16 cellular contexts compared by ENCODE assay signal in genomic region chr22:37153901-37154300, GRCh38. TPM values are rescaled to one million over a fixed set of nuclear protein-coding genes. Genes with fewer than 3 reads are reported as not detected.
DNase-seq lines count a peak whose midpoint lies in the region; ATAC-seq and TF ChIP-seq lines count a peak whose summit lies in the region.
"Had no signal": no experiment of that assay in that cellular context is flagged by ENCODE, and none has a peak within 500 bp of the region (broad histone marks: within the 10 kb centered on the region; RNA-seq: fewer than 3 reads in every experiment).

No MANE protein-coding gene starts in this region.

- no peak for ATAC-seq in T-helper 17 cell
- ATAC-seq in stimulated activated effector memory CD8-positive, alpha-beta T cell treated with anti-CD3 and anti-CD28 coated beads, Interleukin-12 subunit alpha, Interleukin-12 subunit beta, amount 100 ng/mL, for 72 hours, result no peak
- no peak for ATAC-seq in activated CD8-positive, alpha-beta T cell treated with anti-CD3 and anti-CD28 coated beads, Interleukin-2, amount 10 ng/mL, durations not matched to agents 7 days and 5 days
- ATAC-seq: CD8-positive, alpha-beta T cell; GM23338 had no signal

- peaks cover 9% of the 10 kb centered on the region for H3K9me3 Mint-ChIP-seq in activated CD4-positive, alpha-beta T cell treated with anti-CD3 and anti-CD28 coated beads, Interleukin-2, amount 10 ng/mL, durations not matched to agents 24 days and 14 days
- H3K9me3 Mint-ChIP-seq in neural crest cell, result no peaks in the 10 kb centered on the region
- H3K9me3 Mint-ChIP-seq in stimulated activated effector memory CD8-positive, alpha-beta T cell treated with anti-CD3 and anti-CD28 coated beads, Interleukin-12 subunit alpha, Interleukin-12 subunit beta, amount 100 ng/mL, for 72 hours, result peaks cover 5% of the 10 kb centered on the region
- peaks cover 6% of the 10 kb centered on the region for H3K9me3 Mint-ChIP-seq in activated CD8-positive, alpha-beta T cell treated with anti-CD3 and anti-CD28 coated beads, Interleukin-2, amount 10 ng/mL, durations not matched to agents 7 days and 5 days (ENCODE audit: insufficient read depth)

- peaks cover 52% of the 10 kb centered on the region for H3K4me1 Mint-ChIP-seq in activated CD4-positive, alpha-beta T cell treated with anti-CD3 and anti-CD28 coated beads, Interleukin-2, amount 10 ng/mL, durations not matched to agents 24 days and 14 days
- H3K4me1 Mint-ChIP-seq in T-helper 17 cell, result peaks cover 22% of the 10 kb centered on the region
- H3K4me1 Mint-ChIP-seq in neural crest cell, result peaks cover 5% of the 10 kb centered on the region
- H3K4me1 Mint-ChIP-seq in stimulated activated effector memory CD8-positive, alpha-beta T cell treated with anti-CD3 and anti-CD28 coated beads, Interleukin-12 subunit alpha, Interleukin-12 subunit beta, amount 100 ng/mL, for 72 hours, result peaks cover 75% of the 10 kb centered on the region
- H3K4me1 Mint-ChIP-seq in activated CD8-positive, alpha-beta T cell treated with anti-CD3 and anti-CD28 coated beads, Interleukin-2, amount 10 ng/mL, durations not matched to agents 7 days and 5 days (ENCODE audit: low read depth), result peaks cover 48% of the 10 kb centered on the region

- no peak for TF ChIP-seq CTCF in neural crest cell (conservative IDR thresholded peaks at IDR 0.05)

- H3K36me3 Mint-ChIP-seq in activated CD4-positive, alpha-beta T cell treated with anti-CD3 and anti-CD28 coated beads, Interleukin-2, amount 10 ng/mL, durations not matched to agents 24 days and 14 days (ENCODE audit: low read depth), result peaks cover 15% of the 10 kb centered on the region
- H3K36me3 Mint-ChIP-seq in T-helper 17 cell (ENCODE audit: low read depth) (peaks cover 2% of the 10 kb centered on the region), neural crest cell (ENCODE audit: low read depth) (no peaks in the 10 kb centered on the region)
- H3K36me3 Mint-ChIP-seq in stimulated activated effector memory CD8-positive, alpha-beta T cell treated with anti-CD3 and anti-CD28 coated beads, Interleukin-12 subunit alpha, Interleukin-12 subunit beta, amount 100 ng/mL, for 72 hours, result peaks cover 17% of the 10 kb centered on the region
- peaks cover 21% of the 10 kb centered on the region for H3K36me3 Mint-ChIP-seq in activated CD8-positive, alpha-beta T cell treated with anti-CD3 and anti-CD28 coated beads, Interleukin-2, amount 10 ng/mL, durations not matched to agents 7 days and 5 days (ENCODE audit: low read depth)
- H3K36me3 Mint-ChIP-seq: CD14-positive monocyte had no signal

- peaks cover 2% of the 10 kb centered on the region for H3K27me3 Mint-ChIP-seq in activated CD4-positive, alpha-beta T cell treated with anti-CD3 and anti-CD28 coated beads, Interleukin-2, amount 10 ng/mL, durations not matched to agents 24 days and 14 days
- H3K27me3 Mint-ChIP-seq in T-helper 17 cell (no peaks in the 10 kb centered on the region), neural crest cell (ENCODE audit: low read depth) (peaks cover 13% of the 10 kb centered on the region)
- H3K27me3 Mint-ChIP-seq in activated CD8-positive, alpha-beta T cell treated with anti-CD3 and anti-CD28 coated beads, Interleukin-2, amount 10 ng/mL, durations not matched to agents 7 days and 5 days (ENCODE audit: low read depth), result no peaks in the 10 kb centered on the region

- no peak overlapping the region for H3K4me3 Mint-ChIP-seq in activated CD4-positive, alpha-beta T cell treated with anti-CD3 and anti-CD28 coated beads, Interleukin-2, amount 10 ng/mL, durations not matched to agents 24 days and 14 days
- H3K4me3 Mint-ChIP-seq in T-helper 17 cell, result no peak overlapping the region
- H3K4me3 Mint-ChIP-seq in neural crest cell, result no peak overlapping the region
- H3K4me3 Mint-ChIP-seq in stimulated activated effector memory CD8-positive, alpha-beta T cell treated with anti-CD3 and anti-CD28 coated beads, Interleukin-12 subunit alpha, Interleukin-12 subunit beta, amount 100 ng/mL, for 72 hours, result no peak overlapping the region
- no peak overlapping the region for H3K4me3 Mint-ChIP-seq in activated CD8-positive, alpha-beta T cell treated with anti-CD3 and anti-CD28 coated beads, Interleukin-2, amount 10 ng/mL, durations not matched to agents 7 days and 5 days
- H3K4me3 Mint-ChIP-seq: CD14-positive monocyte; CD8-positive, alpha-beta T cell; GM23338 had no signal

- CTCF ChIA-PET in activated CD8-positive, alpha-beta T cell treated with anti-CD3 and anti-CD28 coated beads, Interleukin-2, amount 10 ng/mL, durations not matched to agents 7 days and 5 days (lab: Charles Lee), result interaction anchor here (7.0 to 7.3 kb wide), 2 partner anchors 10 to 29 kb away, joined by 81 to 132 read pairs; no protein-coding TSS in a partner anchor

- intact Hi-C loops in activated CD4-positive, alpha-beta T cell treated with anti-CD3 and anti-CD28 coated beads, Interleukin-2, amount 10 ng/mL, durations not matched to agents 24 days and 14 days (cut with micrococcal nuclease), result no loop called here

- DNase-seq in activated CD4-positive, alpha-beta T cell treated with anti-CD3 and anti-CD28 coated beads, Interleukin-2, amount 10 ng/mL, durations not matched to agents 24 days and 14 days, result no peak
- DNase-seq in activated CD4-positive, alpha-beta T cell treated with anti-CD3 and anti-CD28 coated beads, Interleukin-2, amount 50 U/mL, for 48 hours, result no peak
- DNase-seq in T-helper 17 cell (no peak), neural crest cell (ENCODE audit: low read depth, low spot score) (no peak), dermis blood vessel endothelial cell (no peak), NCI-H1048 (lab: John Stamatoyannopoulos, UW) (no peak)
- no peak for DNase-seq in stimulated activated effector memory CD8-positive, alpha-beta T cell treated with anti-CD3 and anti-CD28 coated beads, Interleukin-12 subunit alpha, Interleukin-12 subunit beta, amount 100 ng/mL, for 72 hours (ENCODE audit: low spot score in 2 of 2)
- no peak for DNase-seq in activated CD8-positive, alpha-beta T cell treated with anti-CD3 and anti-CD28 coated beads, Interleukin-2, amount 10 ng/mL, durations not matched to agents 7 days and 5 days
- DNase-seq: 8988T; CD8-positive, alpha-beta T cell; COR-L47; HCEC 1CT had no signal

- peak overlapping the region; percentile 2 for H3K27ac Mint-ChIP-seq in activated CD4-positive, alpha-beta T cell treated with anti-CD3 and anti-CD28 coated beads, Interleukin-2, amount 10 ng/mL, durations not matched to agents 24 days and 14 days
- H3K27ac Mint-ChIP-seq in T-helper 17 cell, result peak overlapping the region; percentile 29
- peak overlapping the region; percentile 1 for H3K27ac Mint-ChIP-seq in neural crest cell (ENCODE audit: unreplicated experiment)
- H3K27ac Mint-ChIP-seq in stimulated activated effector memory CD8-positive, alpha-beta T cell treated with anti-CD3 and anti-CD28 coated beads, Interleukin-12 subunit alpha, Interleukin-12 subunit beta, amount 100 ng/mL, for 72 hours, result peak overlapping the region; percentile 35
- no peak overlapping the region for H3K27ac Mint-ChIP-seq in activated CD8-positive, alpha-beta T cell treated with anti-CD3 and anti-CD28 coated beads, Interleukin-2, amount 10 ng/mL, durations not matched to agents 7 days and 5 days
- H3K27ac Mint-ChIP-seq: CD8-positive, alpha-beta T cell; GM23338 had no signal

- H3K9me3 ChIP-seq in T-helper 17 cell (ENCODE audit: control insufficient read depth, low read length, poor library complexity, severe bottlenecking), result no peaks in the 10 kb centered on the region

- POLR2A ChIA-PET in activated CD8-positive, alpha-beta T cell treated with anti-CD3 and anti-CD28 coated beads, Interleukin-2, amount 10 ng/mL, durations not matched to agents 7 days and 5 days (lab: Charles Lee), result interaction anchor here (0.7 kb wide), 1 partner anchor 12 kb away, joined by 3 read pairs; no protein-coding TSS in a partner anchor

RNA-seq across cellular contexts. Expression of gene IL2RB, which starts 4.2 kb away (rescaled TPM):
- 288 and 296 TPM in 2 replicates for total RNA-seq in activated CD4-positive, alpha-beta T cell treated with anti-CD3 and anti-CD28 coated beads, Interleukin-2, amount 10 ng/mL, durations not matched to agents 24 days and 14 days
- total RNA-seq in T-helper 17 cell (100 to 1,000 TPM in 1 of 2 donors, 10 to 100 TPM in 1; 76.4 to 107 TPM), neural crest cell (0.50 and 0.56 TPM in 2 replicates), dermis blood vessel endothelial cell (0.05 TPM in 1 of 2 replicates, not detected in the other)
- 100 to 1,000 TPM; 202 to 213 TPM for total RNA-seq in activated CD8-positive, alpha-beta T cell treated with anti-CD3 and anti-CD28 coated beads, Interleukin-2, amount 10 ng/mL, durations not matched to agents 7 days and 5 days
- total RNA-seq: HT-29 had no signal

RNA-seq across cellular contexts. Expression of gene C1QTNF6, which starts 34.1 kb away (rescaled TPM):
- 6.0 and 6.9 TPM in 2 replicates for total RNA-seq in activated CD4-positive, alpha-beta T cell treated with anti-CD3 and anti-CD28 coated beads, Interleukin-2, amount 10 ng/mL, durations not matched to agents 24 days and 14 days
- total RNA-seq in T-helper 17 cell (10 to 100 TPM; 11.2 to 11.8 TPM), neural crest cell (13.6 TPM in 2 replicates), dermis blood vessel endothelial cell (3.1 and 12.5 TPM in 2 replicates)
- 1 to 10 TPM; 6.1 to 6.2 TPM for total RNA-seq in activated CD8-positive, alpha-beta T cell treated with anti-CD3 and anti-CD28 coated beads, Interleukin-2, amount 10 ng/mL, durations not matched to agents 7 days and 5 days

RNA-seq across cellular contexts. Expression of gene TMPRSS6, which starts 44.4 kb away (rescaled TPM):
- total RNA-seq in activated CD4-positive, alpha-beta T cell treated with anti-CD3 and anti-CD28 coated beads, Interleukin-2, amount 10 ng/mL, durations not matched to agents 24 days and 14 days, result 6.8 and 7.1 TPM in 2 replicates
- under 1 TPM; 0.31 to 0.92 TPM for total RNA-seq in T-helper 17 cell
- total RNA-seq in neural crest cell, result not detected in 2 replicates
- total RNA-seq in dermis blood vessel endothelial cell, result not detected in 2 replicates
- total RNA-seq in activated CD8-positive, alpha-beta T cell treated with anti-CD3 and anti-CD28 coated beads, Interleukin-2, amount 10 ng/mL, durations not matched to agents 7 days and 5 days, result 1 to 10 TPM; 1.1 TPM
- total RNA-seq: A673, GM23338, HT-29 had no signal

RNA-seq across cellular contexts. Expression of gene SSTR3, which starts 58.4 kb away (rescaled TPM):
- total RNA-seq in activated CD4-positive, alpha-beta T cell treated with anti-CD3 and anti-CD28 coated beads, Interleukin-2, amount 10 ng/mL, durations not matched to agents 24 days and 14 days, result 3.5 and 4.0 TPM in 2 replicates
- total RNA-seq in T-helper 17 cell, result 1 to 10 TPM in 1 of 2 donors, under 1 TPM in 1; 0.37 to 2.1 TPM
- 0.09 TPM in 2 replicates for total RNA-seq in neural crest cell
- total RNA-seq in dermis blood vessel endothelial cell, result not detected in 2 replicates
- 1 to 10 TPM; 3.5 to 3.6 TPM for total RNA-seq in activated CD8-positive, alpha-beta T cell treated with anti-CD3 and anti-CD28 coated beads, Interleukin-2, amount 10 ng/mL, durations not matched to agents 7 days and 5 days
- total RNA-seq: A673, HT-29 had no signal

Comparison
In these comparisons a context has a peak if more than half of its experiments do, and no peak if none do; other contexts are left out.
1. RNA of gene IL2RB, which starts 4.2 kb away (total RNA-seq): 288 to 296 TPM in activated CD4-positive, alpha-beta T cell treated with anti-CD3 and anti-CD28 coated beads, Interleukin-2, amount 10 ng/mL, durations not matched to agents 24 days and 14 days, 202 to 213 TPM in activated CD8-positive, alpha-beta T cell treated with anti-CD3 and anti-CD28 coated beads, Interleukin-2, amount 10 ng/mL, durations not matched to agents 7 days and 5 days and 76.4 to 107 TPM in T-helper 17 cell; 0.50 to 0.56 TPM in neural crest cell and 0.05 TPM in dermis blood vessel endothelial cell; every median in the first group is over 10 times any median in the second.